In the genomic region with DNA sequence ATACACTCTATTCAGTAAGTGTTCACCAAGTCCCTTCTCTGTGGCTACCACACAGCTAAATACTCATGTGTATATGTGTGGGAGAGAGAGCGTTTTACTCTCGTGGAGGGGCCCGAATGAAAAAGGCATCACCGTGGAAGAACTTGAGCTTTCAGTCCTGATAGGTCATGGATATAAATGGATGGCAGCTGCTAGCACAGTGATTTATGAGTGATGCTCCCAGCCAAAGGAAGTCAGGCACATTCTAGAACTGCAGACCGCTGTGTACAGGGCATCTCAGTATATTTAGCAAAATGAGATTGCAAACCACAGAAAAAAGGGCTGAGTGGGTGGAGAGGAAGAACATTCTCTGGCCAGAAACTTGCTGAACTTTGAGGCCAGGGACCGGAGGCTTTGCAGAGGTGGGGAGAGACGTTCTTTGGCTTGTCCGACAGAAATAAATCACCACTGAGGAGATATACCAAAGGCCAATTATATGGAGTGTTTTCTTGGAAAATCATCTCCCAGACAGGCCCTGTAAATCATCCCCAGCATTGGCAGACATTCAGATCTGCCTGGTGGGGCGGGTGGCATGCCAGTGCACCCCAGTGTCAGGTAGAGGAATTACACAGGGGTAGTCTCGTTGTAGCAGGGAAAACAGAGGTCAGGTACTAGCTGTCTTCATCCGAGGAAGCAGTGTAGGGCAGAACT, we compare ENCODE assay signal across 9 cellular contexts.
A peak's percentile ranks its signal among the peaks of the same experiment; 100 is the strongest.
DNase-seq lines count a peak whose midpoint lies in the region; ATAC-seq and TF ChIP-seq lines count a peak whose summit lies in the region.
"Had no signal": no experiment of that assay in that cellular context is flagged by ENCODE, and none has a peak within 500 bp of the region (broad histone marks: within the 10 kb centered on the region; RNA-seq: fewer than 3 reads in every experiment).

No MANE protein-coding gene starts in this region.

- H3K9me3 Mint-ChIP-seq in glutamatergic neuron (ENCODE audit: unreplicated experiment) = no peaks in the 10 kb centered on the region

- H3K9me3 ChIP-seq in skeletal muscle tissue (ENCODE audit: control insufficient read depth in 3 of 3, low read length in 3 of 3) = no peaks in the 10 kb centered on the region
- H3K9me3 ChIP-seq: BLaER1 treated with 17β-estradiol and CSF1 and Interleukin-3, amounts not matched to agents 10 nM and 100 nM had no signal

- no peak overlapping the region for H3K27ac Mint-ChIP-seq in glutamatergic neuron (ENCODE audit: unreplicated experiment)

- peak; percentile 66 for ATAC-seq in HG03442 (IDR thresholded peaks at IDR 0.05; ENCODE audit: unreplicated experiment)

- peak; percentile 12 for DNase-seq in NCI-H1694 (lab: John Stamatoyannopoulos, UW)
- DNase-seq in NCI-H1694 treated with DMSO at 0.1 percent for 48 hours (lab: John Stamatoyannopoulos, UW) = no peak
- DNase-seq in RPMI7951 (ENCODE audit: low read depth) = peak; percentile 92
- DNase-seq in glutamatergic neuron = no peak
- DNase-seq in T-helper 1 cell = no peak
- DNase-seq in SKM-1 (lab: John Stamatoyannopoulos, UW; ENCODE audit: unreplicated experiment) = no peak

- H3K9ac ChIP-seq in skeletal muscle tissue (ENCODE audit: low read depth in 1 of 3, low read length in 3 of 3) = peak overlapping the region; percentile 44 to 63 (median 55)
- H3K9ac ChIP-seq: BLaER1 treated with 17β-estradiol and CSF1 and Interleukin-3, amounts not matched to agents 10 nM and 100 nM had no signal

- peak; percentile 23 for TF ChIP-seq CTCF in glutamatergic neuron (IDR thresholded peaks at IDR 0.05; ENCODE audit: partially characterized antibody, unreplicated experiment)

- no peaks in the 10 kb centered on the region for H3K27me3 ChIP-seq in skeletal muscle tissue (ENCODE audit: control insufficient read depth in 3 of 3, insufficient read depth in 3 of 3, low read length in 3 of 3)
- H3K27me3 ChIP-seq: BLaER1 treated with 17β-estradiol and CSF1 and Interleukin-3, amounts not matched to agents 10 nM and 100 nM had no signal

- peak overlapping the region; percentile 83 for H3K27ac ChIP-seq in skeletal muscle tissue (ENCODE audit: low read depth, low read length)
- H3K27ac ChIP-seq: BLaER1 treated with 17β-estradiol and CSF1 and Interleukin-3, amounts not matched to agents 10 nM and 100 nM had no signal

- no peaks in the 10 kb centered on the region for H3K4me1 Mint-ChIP-seq in glutamatergic neuron (ENCODE audit: low read depth, unreplicated experiment)

- H3K4me3 Mint-ChIP-seq in glutamatergic neuron (ENCODE audit: unreplicated experiment) = no peak overlapping the region

- peak overlapping the region; percentile 10 to 37 (median 28) for H3K4me3 ChIP-seq in skeletal muscle tissue (ENCODE audit: low read length in 3 of 3)
- H3K4me3 ChIP-seq: BLaER1 treated with 17β-estradiol and CSF1 and Interleukin-3, amounts not matched to agents 10 nM and 100 nM had no signal

- no peaks in the 10 kb centered on the region for H3K27me3 Mint-ChIP-seq in glutamatergic neuron (ENCODE audit: unreplicated experiment)

- no peaks in the 10 kb centered on the region for H3K36me3 ChIP-seq in skeletal muscle tissue (ENCODE audit: control insufficient read depth in 3 of 3, insufficient read depth in 3 of 3, low read length in 3 of 3)
- H3K36me3 ChIP-seq: BLaER1 treated with 17β-estradiol and CSF1 and Interleukin-3, amounts not matched to agents 10 nM and 100 nM had no signal

- no peaks in the 10 kb centered on the region for H3K36me3 Mint-ChIP-seq in glutamatergic neuron (ENCODE audit: unreplicated experiment)

- H3K4me1 ChIP-seq in skeletal muscle tissue (ENCODE audit: control insufficient read depth in 3 of 3, insufficient read depth in 3 of 3, low read length in 3 of 3) = peaks cover 22 to 38% (median 30%) of the 10 kb centered on the region in 3 donors

Comparison
In these comparisons a context has a peak if more than half of its experiments do, and no peak if none do; other contexts are left out.
1. DNase-seq: peak in NCI-H1694 (single experiment) and RPMI7951 (single experiment); none in NCI-H1694 treated with DMSO at 0.1 percent for 48 hours (single experiment), glutamatergic neuron (single experiment), T-helper 1 cell (0 of 5) and SKM-1 (single experiment).